ENCODE assay signal across 11 cellular contexts in genomic region chr3:48565591-48566400, GRCh38. TPM values are rescaled to one million over a fixed set of nuclear protein-coding genes. Genes with fewer than 3 reads are reported as not detected.
DNase-seq lines count a peak whose midpoint lies in the region; ATAC-seq, FAIRE-seq and TF ChIP-seq lines count a peak whose summit lies in the region.
"Had no signal": no experiment of that assay in that cellular context is flagged by ENCODE, and none has a peak within 500 bp of the region (broad histone marks: within the 10 kb centered on the region; RNA-seq: fewer than 3 reads in every experiment).

No MANE protein-coding gene starts in this region.

- in situ Hi-C loops in K562 (cut with MboI), result no loop called here

- no peak for TF ChIP-seq RAD21 in K562 (CRISPR knock-in tag; conservative IDR thresholded peaks at IDR 0.05 in 1 of 2, IDR thresholded peaks at IDR 0.05 in 1 of 2)

- no peak overlapping the region for H3K4me3 ChIP-seq in K562
- H3K4me3 ChIP-seq: lower lobe of right lung had no signal

- no peak overlapping the region for H3K4me2 ChIP-seq in K562 (ENCODE audit: insufficient read depth, low read length)

- no peaks in the 10 kb centered on the region for H3K9me3 ChIP-seq in K562 (replicated peaks; ENCODE audit: control insufficient read depth, insufficient read depth, low read depth, low read length)
- H3K9me3 ChIP-seq: lower lobe of right lung had no signal

- CTCF ChIA-PET in K562 (lab: Yijun Ruan, JAX; ENCODE audit: low intra/inter-chr PET ratio), result no interaction called here

- no peak for TF ChIP-seq EP300 in K562 (IDR thresholded peaks at IDR 0.05; ENCODE audit: low read length)

- H3K27ac Mint-ChIP-seq in osteocyte (ENCODE audit: unreplicated experiment), result peak overlapping the region; percentile 84

- H3K36me3 Mint-ChIP-seq in osteocyte (ENCODE audit: unreplicated experiment), result peaks cover 1% of the 10 kb centered on the region

- no peak overlapping the region for H3K4me3 Mint-ChIP-seq in osteocyte (ENCODE audit: unreplicated experiment)

- no peaks in the 10 kb centered on the region for H3K79me2 ChIP-seq in K562 (ENCODE audit: control insufficient read depth, insufficient read depth, low read length)

- H3K9me3 Mint-ChIP-seq in osteocyte (ENCODE audit: unreplicated experiment), result no peaks in the 10 kb centered on the region

- H3K9me1 ChIP-seq in K562 (ENCODE audit: control insufficient read depth, insufficient read depth, low read length), result no peaks in the 10 kb centered on the region

- ATAC-seq in K562, result no peak
- no peak for ATAC-seq in HG02884 (IDR thresholded peaks at IDR 0.05; ENCODE audit: unreplicated experiment)
- ATAC-seq in GM18867 (IDR thresholded peaks at IDR 0.05; ENCODE audit: unreplicated experiment), result no peak

- H4K20me1 ChIP-seq in K562 (replicated peaks; ENCODE audit: control insufficient read depth, insufficient read depth, low read length), result no peaks in the 10 kb centered on the region

- no peak overlapping the region for H2AFZ ChIP-seq in K562 (ENCODE audit: low read depth, low read length)

- H3K27ac ChIP-seq in K562 (ENCODE audit: extremely low read depth, low read depth, low read length), result no peak overlapping the region
- H3K27ac ChIP-seq: lower lobe of right lung had no signal

- 34% methylated on average over 7 of the region's 7 CpGs for WGBS in K562 (ENCODE audit: insufficient coverage, low coverage, missing lambda C conversion rate)

- peaks cover 5 to 50% of the 10 kb centered on the region in 2 experiments; a peak in 3 of 5 replicates for H3K4me1 ChIP-seq in K562 (replicated peaks in 1 of 2; ENCODE audit: control insufficient read depth in 2 of 2, insufficient read depth in 2 of 2, low read length in 2 of 2)

- no peak for TF ChIP-seq POLR2A in K562 (conservative IDR thresholded peaks at IDR 0.05)

- DNase-seq in SIG-M5 treated with dmso at 0.1 percent for 504 hours (lab: John Stamatoyannopoulos, UW; ENCODE audit: unreplicated experiment) (peak; percentile 42), SIG-M5 (lab: John Stamatoyannopoulos, UW) (no peak), NCI-H69 (lab: John Stamatoyannopoulos, UW) (peak; percentile 4), K562 (ENCODE audit: extremely low read depth in 1 of 4, low spot score in 3 of 4) (no peak), osteocyte (ENCODE audit: extremely low spot score, unreplicated experiment) (no peak), SK-N-DZ (ENCODE audit: low spot score) (no peak)
- DNase-seq: lower lobe of right lung had no signal

- no peak overlapping the region; a peak in 1 of 4 replicates for H3K9ac ChIP-seq in K562 (ENCODE audit: insufficient read depth in 1 of 2, low read depth in 2 of 2, low read length in 2 of 2)

- H3K27me3 ChIP-seq in K562 (ENCODE audit: control insufficient read depth in 2 of 2, insufficient read depth in 2 of 2, low read length in 2 of 2), result no peaks in the 10 kb centered on the region

- no peak for FAIRE-seq in K562 (lab: Jason Lieb, UNC)
- FAIRE-seq: GM19239 had no signal

- POLR2A ChIA-PET in K562 (lab: Yijun Ruan, JAX), result no interaction called here

- no TSS peak for BruUV-seq in K562 (replicated peaks; lab: Mats Ljungman, UMichigan)

- H3K36me3 ChIP-seq in K562 (ENCODE audit: control insufficient read depth, insufficient read depth, low read length), result no peaks in the 10 kb centered on the region
- H3K36me3 ChIP-seq: lower lobe of right lung had no signal

- intact Hi-C loops in K562 (cut with micrococcal nuclease), result no loop called here

- H3K27me3 Mint-ChIP-seq in osteocyte (ENCODE audit: unreplicated experiment), result no peaks in the 10 kb centered on the region

- TF ChIP-seq CTCF in K562 (IDR thresholded peaks at IDR 0.05 in 2 of 3, conservative IDR thresholded peaks at IDR 0.05 in 1 of 3; ENCODE audit: insufficient read depth in 2 of 3, low read depth in 1 of 3, low read length in 3 of 3) (no peak), osteocyte (IDR thresholded peaks at IDR 0.05) (no peak)

- H3K4me1 Mint-ChIP-seq in osteocyte (ENCODE audit: unreplicated experiment), result peaks cover 47% of the 10 kb centered on the region

RNA-seq across cellular contexts. Expression of gene UCN2, which starts 2.2 kb away (rescaled TPM):
- 0.65 TPM in 1 of 2 replicates, not detected in the other for total RNA-seq in K562 (2011; cell fraction: chromatin; rRNA removed; ENCODE audit: low replicate concordance)
- total RNA-seq in K562 (2011; cell fraction: nucleolus; rRNA removed), result 0.33 TPM in 1 of 2 replicates, not detected in the other
- total RNA-seq in K562 (2011; cell fraction: nucleoplasm; rRNA removed), result 0.29 and 0.38 TPM in 2 replicates
- not detected in 2 replicates for total RNA-seq in K562 (2014; rRNA removed)
- total RNA-seq in K562 (2014; rRNA removed; fragmentation: Illumina TruSeq; extraction: Trizol), result not detected in 2 replicates
- not detected in 2 replicates for total RNA-seq in K562 (2015; rRNA removed; fragmentation: Illumina TruSeq; extraction: Trizol)
- total RNA-seq in K562 (2021), result 0.11 TPM in 1 of 2 replicates, not detected in the other
- 0.05 and 0.08 TPM in 2 replicates for polyA plus RNA-seq in K562 (2011; rRNA removed)
- polyA plus RNA-seq in K562 (2011; cell fraction: cytosol; rRNA removed), result 0.04 and 0.09 TPM in 2 replicates
- polyA plus RNA-seq in K562 (2011; cell fraction: nucleus; rRNA removed), result 0.13 and 0.44 TPM in 2 replicates
- polyA plus RNA-seq in K562 (2012), result 0.16 TPM in 1 of 2 replicates, not detected in the other
- not detected in 2 replicates for polyA plus RNA-seq in K562 (2014; fragmentation: Illumina TruSeq; extraction: Trizol)
- not detected for polyA plus RNA-seq in K562 (2014; fragmentation: Nextera tagmentation; extraction: Ambion mirVana)
- not detected in 2 replicates for polyA plus RNA-seq in K562 (2014; rRNA removed)
- polyA minus RNA-seq in K562 (2011; rRNA and poly(A)+ RNA removed), result not detected in 2 replicates
- not detected in 2 replicates for polyA minus RNA-seq in K562 (2011; cell fraction: cytosol; rRNA and poly(A)+ RNA removed)
- polyA minus RNA-seq in K562 (2011; cell fraction: nucleus; rRNA and poly(A)+ RNA removed), result not detected in 2 replicates
- total RNA-seq in osteocyte, result 0.81 and 0.89 TPM in 2 replicates
- polyA plus RNA-seq in SK-N-DZ (2014; cell fraction: cytosol; rRNA removed), result 0.12 and 0.17 TPM in 2 replicates
- polyA plus RNA-seq in SK-N-DZ (2014; cell fraction: nucleus; rRNA removed), result 2.7 and 4.9 TPM in 2 replicates

RNA-seq across cellular contexts. Expression of gene PFKFB4, which starts 9.2 kb away (rescaled TPM):
- total RNA-seq in K562 (2011; cell fraction: chromatin; rRNA removed; ENCODE audit: low replicate concordance), result 136 and 240 TPM in 2 replicates
- total RNA-seq in K562 (2011; cell fraction: nucleolus; rRNA removed), result 112 TPM in 2 replicates
- total RNA-seq in K562 (2011; cell fraction: nucleoplasm; rRNA removed), result 150 and 164 TPM in 2 replicates
- total RNA-seq in K562 (2014; rRNA removed), result 15.3 and 16.6 TPM in 2 replicates
- 9.6 and 11.3 TPM in 2 replicates for total RNA-seq in K562 (2014; rRNA removed; fragmentation: Illumina TruSeq; extraction: Trizol)
- total RNA-seq in K562 (2015; rRNA removed; fragmentation: Illumina TruSeq; extraction: Trizol), result 12.9 and 14.7 TPM in 2 replicates
- total RNA-seq in K562 (2021), result 13.5 and 15.8 TPM in 2 replicates
- 56.3 and 71.4 TPM in 2 replicates for polyA plus RNA-seq in K562 (2011; rRNA removed)
- polyA plus RNA-seq in K562 (2011; cell fraction: cytosol; rRNA removed), result 69.3 and 79.6 TPM in 2 replicates
- polyA plus RNA-seq in K562 (2011; cell fraction: nucleus; rRNA removed), result 150 and 157 TPM in 2 replicates
- polyA plus RNA-seq in K562 (2012), result 12.3 and 18.7 TPM in 2 replicates
- 13.8 and 14.5 TPM in 2 replicates for polyA plus RNA-seq in K562 (2014; fragmentation: Illumina TruSeq; extraction: Trizol)
- polyA plus RNA-seq in K562 (2014; fragmentation: Nextera tagmentation; extraction: Ambion mirVana), result 1 to 10 TPM in 1 of 2 experiments, under 1 TPM in 1; 0.92 to 1.6 TPM
- polyA plus RNA-seq in K562 (2014; rRNA removed), result 13.2 and 14.0 TPM in 2 replicates
- 54.0 and 55.4 TPM in 2 replicates for polyA minus RNA-seq in K562 (2011; rRNA and poly(A)+ RNA removed)
- polyA minus RNA-seq in K562 (2011; cell fraction: cytosol; rRNA and poly(A)+ RNA removed), result 29.7 and 40.0 TPM in 2 replicates
- 42.4 and 62.3 TPM in 2 replicates for polyA minus RNA-seq in K562 (2011; cell fraction: nucleus; rRNA and poly(A)+ RNA removed)
- total RNA-seq in osteocyte, result 7.1 TPM in 2 replicates
- 7.9 and 12.8 TPM in 2 replicates for polyA plus RNA-seq in SK-N-DZ (2014; cell fraction: cytosol; rRNA removed)
- polyA plus RNA-seq in SK-N-DZ (2014; cell fraction: nucleus; rRNA removed), result 21.1 and 22.6 TPM in 2 replicates

RNA-seq across cellular contexts. Expression of gene COL7A1, which starts 29.3 kb away (rescaled TPM):
- total RNA-seq in K562 (2011; cell fraction: chromatin; rRNA removed; ENCODE audit: low replicate concordance), result 1.7 and 5.0 TPM in 2 replicates
- 2.9 and 4.5 TPM in 2 replicates for total RNA-seq in K562 (2011; cell fraction: nucleolus; rRNA removed)
- total RNA-seq in K562 (2011; cell fraction: nucleoplasm; rRNA removed), result 1.5 and 2.3 TPM in 2 replicates
- total RNA-seq in K562 (2014; rRNA removed) (0.09 and 0.61 TPM in 2 replicates), K562 (2014; rRNA removed; fragmentation: Illumina TruSeq; extraction: Trizol) (0.03 TPM in 1 of 2 replicates, not detected in the other), K562 (2015; rRNA removed; fragmentation: Illumina TruSeq; extraction: Trizol) (0.14 and 0.38 TPM in 2 replicates), K562 (2021) (0.31 and 0.49 TPM in 2 replicates), osteocyte (16.6 and 18.9 TPM in 2 replicates)
- polyA plus RNA-seq in K562 (2011; rRNA removed) (0.39 and 0.83 TPM in 2 replicates), K562 (2014; fragmentation: Illumina TruSeq; extraction: Trizol) (0.17 and 0.43 TPM in 2 replicates), K562 (2014; fragmentation: Nextera tagmentation; extraction: Ambion mirVana) (not detected), K562 (2014; rRNA removed) (0.28 and 0.66 TPM in 2 replicates)
- 0.22 TPM in 2 replicates for polyA plus RNA-seq in K562 (2011; cell fraction: cytosol; rRNA removed)
- 8.7 and 11.5 TPM in 2 replicates for polyA plus RNA-seq in K562 (2011; cell fraction: nucleus; rRNA removed)
- 0.87 and 4.2 TPM in 2 replicates for polyA plus RNA-seq in K562 (2012)
- 0.07 TPM in 1 of 2 replicates, not detected in the other for polyA minus RNA-seq in K562 (2011; rRNA and poly(A)+ RNA removed)
- 0.29 and 2.9 TPM in 2 replicates for polyA minus RNA-seq in K562 (2011; cell fraction: cytosol; rRNA and poly(A)+ RNA removed)
- 1.1 and 1.6 TPM in 2 replicates for polyA minus RNA-seq in K562 (2011; cell fraction: nucleus; rRNA and poly(A)+ RNA removed)
- 1.7 and 2.0 TPM in 2 replicates for polyA plus RNA-seq in SK-N-DZ (2014; cell fraction: cytosol; rRNA removed)
- polyA plus RNA-seq in SK-N-DZ (2014; cell fraction: nucleus; rRNA removed), result 67.2 and 69.4 TPM in 2 replicates

RNA-seq across cellular contexts. Expression of gene UQCRC1, which starts 43.6 kb away (rescaled TPM):
- 163 and 409 TPM in 2 replicates for total RNA-seq in K562 (2011; cell fraction: chromatin; rRNA removed; ENCODE audit: low replicate concordance)
- 323 and 415 TPM in 2 replicates for total RNA-seq in K562 (2011; cell fraction: nucleolus; rRNA removed)
- 204 and 237 TPM in 2 replicates for total RNA-seq in K562 (2011; cell fraction: nucleoplasm; rRNA removed)
- 237 and 300 TPM in 2 replicates for total RNA-seq in K562 (2014; rRNA removed)
- 167 and 219 TPM in 2 replicates for total RNA-seq in K562 (2014; rRNA removed; fragmentation: Illumina TruSeq; extraction: Trizol)
- 249 and 268 TPM in 2 replicates for total RNA-seq in K562 (2015; rRNA removed; fragmentation: Illumina TruSeq; extraction: Trizol)
- total RNA-seq in K562 (2021), result 288 and 299 TPM in 2 replicates
- polyA plus RNA-seq in K562 (2011; rRNA removed), result 424 and 448 TPM in 2 replicates
- polyA plus RNA-seq in K562 (2011; cell fraction: cytosol; rRNA removed), result 573 and 695 TPM in 2 replicates
- polyA plus RNA-seq in K562 (2011; cell fraction: nucleus; rRNA removed), result 460 and 505 TPM in 2 replicates
- polyA plus RNA-seq in K562 (2012), result 235 and 311 TPM in 2 replicates
- 253 and 318 TPM in 2 replicates for polyA plus RNA-seq in K562 (2014; fragmentation: Illumina TruSeq; extraction: Trizol)
- 100 to 1,000 TPM; 125 to 181 TPM for polyA plus RNA-seq in K562 (2014; fragmentation: Nextera tagmentation; extraction: Ambion mirVana)
- 274 and 293 TPM in 2 replicates for polyA plus RNA-seq in K562 (2014; rRNA removed)
- 501 and 672 TPM in 2 replicates for polyA minus RNA-seq in K562 (2011; rRNA and poly(A)+ RNA removed)
- polyA minus RNA-seq in K562 (2011; cell fraction: cytosol; rRNA and poly(A)+ RNA removed), result 336 and 338 TPM in 2 replicates
- 126 and 184 TPM in 2 replicates for polyA minus RNA-seq in K562 (2011; cell fraction: nucleus; rRNA and poly(A)+ RNA removed)
- 201 and 202 TPM in 2 replicates for total RNA-seq in osteocyte
- 271 and 392 TPM in 2 replicates for polyA plus RNA-seq in SK-N-DZ (2014; cell fraction: cytosol; rRNA removed)
- polyA plus RNA-seq in SK-N-DZ (2014; cell fraction: nucleus; rRNA removed), result 352 and 389 TPM in 2 replicates

RNA-seq across cellular contexts. Expression of gene TMEM89, which starts 55.8 kb away (rescaled TPM):
- total RNA-seq in K562 (2011; cell fraction: chromatin; rRNA removed; ENCODE audit: low replicate concordance), result not detected in 2 replicates
- total RNA-seq in K562 (2011; cell fraction: nucleolus; rRNA removed), result not detected in 2 replicates
- not detected in 2 replicates for total RNA-seq in K562 (2011; cell fraction: nucleoplasm; rRNA removed)
- not detected in 2 replicates for total RNA-seq in K562 (2014; rRNA removed)
- not detected in 2 replicates for total RNA-seq in K562 (2014; rRNA removed; fragmentation: Illumina TruSeq; extraction: Trizol)
- not detected in 2 replicates for total RNA-seq in K562 (2015; rRNA removed; fragmentation: Illumina TruSeq; extraction: Trizol)
- total RNA-seq in K562 (2021), result not detected in 2 replicates
- not detected in 2 replicates for polyA plus RNA-seq in K562 (2011; rRNA removed)
- polyA plus RNA-seq in K562 (2011; cell fraction: cytosol; rRNA removed), result not detected in 2 replicates
- not detected in 2 replicates for polyA plus RNA-seq in K562 (2011; cell fraction: nucleus; rRNA removed)
- polyA plus RNA-seq in K562 (2012), result not detected in 2 replicates
- not detected in 2 replicates for polyA plus RNA-seq in K562 (2014; fragmentation: Illumina TruSeq; extraction: Trizol)
- not detected for polyA plus RNA-seq in K562 (2014; fragmentation: Nextera tagmentation; extraction: Ambion mirVana)
- polyA plus RNA-seq in K562 (2014; rRNA removed), result not detected in 2 replicates
- not detected in 2 replicates for polyA minus RNA-seq in K562 (2011; rRNA and poly(A)+ RNA removed)
- polyA minus RNA-seq in K562 (2011; cell fraction: cytosol; rRNA and poly(A)+ RNA removed), result not detected in 2 replicates
- not detected in 2 replicates for polyA minus RNA-seq in K562 (2011; cell fraction: nucleus; rRNA and poly(A)+ RNA removed)
- total RNA-seq in osteocyte, result not detected in 2 replicates
- polyA plus RNA-seq in SK-N-DZ (2014; cell fraction: cytosol; rRNA removed), result not detected in 2 replicates
- polyA plus RNA-seq in SK-N-DZ (2014; cell fraction: nucleus; rRNA removed), result 2.2 TPM in 1 of 2 replicates, not detected in the other
- total RNA-seq: cardiac septum, lower lobe of right lung had no signal

Comparison
In these comparisons a context has a peak if more than half of its experiments do, and no peak if none do; other contexts are left out.
1. DNase-seq: peak in SIG-M5 treated with dmso at 0.1 percent for 504 hours (single experiment) and NCI-H69 (single experiment); none in SIG-M5 (single experiment), K562 (0 of 4), osteocyte (single experiment) and SK-N-DZ (single experiment).